In the genomic region with DNA sequence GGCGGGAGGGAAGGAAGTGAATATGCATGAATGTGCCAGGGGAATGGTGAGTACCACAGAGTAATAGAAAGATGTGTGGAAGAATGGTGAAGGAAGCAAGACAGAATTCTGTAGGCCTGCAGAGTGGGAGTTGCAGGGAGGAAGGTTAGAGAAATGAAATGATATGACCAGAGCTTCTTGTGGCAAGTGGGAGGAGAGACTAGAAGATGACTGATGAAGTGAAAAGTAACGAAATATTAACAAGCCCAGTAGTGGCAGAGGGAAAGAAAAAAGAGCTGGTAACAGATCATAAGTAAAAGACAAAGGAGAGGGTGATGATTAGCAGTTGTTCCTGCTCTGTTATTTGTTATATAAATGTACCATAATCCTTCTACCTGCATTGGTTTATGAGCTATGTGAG, we compare ENCODE assay signal across 13 cellular contexts. TPM values are rescaled to one million over a fixed set of nuclear protein-coding genes. Genes with fewer than 3 reads are reported as not detected.
DNase-seq lines count a peak whose midpoint lies in the region; FAIRE-seq and TF ChIP-seq lines count a peak whose summit lies in the region.
"Had no signal": no experiment of that assay in that cellular context is flagged by ENCODE, and none has a peak within 500 bp of the region (broad histone marks: within the 10 kb centered on the region; RNA-seq: fewer than 3 reads in every experiment).

No MANE protein-coding gene starts in this region.

- no peak overlapping the region for H3K27ac Mint-ChIP-seq in T-helper 2 cell treated with Interferon-gamma antibody and Interleukin-4, amounts not matched to agents 5 μg/mL and 100 μg/mL, for 36 hours
- peak overlapping the region in 4 of 5 experiments; percentile 93 to 98 (median 94) for H3K27ac Mint-ChIP-seq in brain

- no peak overlapping the region for H2BK120ac ChIP-seq in neuronal stem cell (ENCODE audit: low read depth, low read length)

- no peak overlapping the region for H2BK5ac ChIP-seq in neuronal stem cell (ENCODE audit: low read length)

- TF ChIP-seq CTCF in OCI-LY1 (IDR thresholded peaks at IDR 0.05; ENCODE audit: low read length) (no peak), brain (conservative IDR thresholded peaks at IDR 0.05) (no peak)

- no peak overlapping the region for H3K14ac ChIP-seq in neuronal stem cell (ENCODE audit: low read length)

- H4K20me1 ChIP-seq in OCI-LY1 (ENCODE audit: insufficient read depth, low read length) = no peaks in the 10 kb centered on the region

- no peaks in the 10 kb centered on the region for H3K9me3 Mint-ChIP-seq in T-helper 2 cell treated with Interferon-gamma antibody and Interleukin-4, amounts not matched to agents 5 μg/mL and 100 μg/mL, for 36 hours
- no peaks in the 10 kb centered on the region for H3K9me3 Mint-ChIP-seq in brain

- H3K27ac ChIP-seq in OCI-LY1 (ENCODE audit: low read depth, low read length, poor library complexity, severe bottlenecking) (peak overlapping the region; percentile 94), neuronal stem cell (replicated peaks; ENCODE audit: low read length) (no peak overlapping the region)

- no peak overlapping the region for H3K23ac ChIP-seq in neuronal stem cell (ENCODE audit: low read depth, low read length, poor library complexity)

- peaks cover 3% of the 10 kb centered on the region for H3K27me3 Mint-ChIP-seq in T-helper 2 cell treated with Interferon-gamma antibody and Interleukin-4, amounts not matched to agents 5 μg/mL and 100 μg/mL, for 36 hours (ENCODE audit: low read depth)
- peaks cover 15% of the 10 kb centered on the region for H3K27me3 Mint-ChIP-seq in brain

- H2AFZ ChIP-seq in OCI-LY1 (ENCODE audit: low read length) = no peak overlapping the region
- H2AFZ ChIP-seq in neuronal stem cell (ENCODE audit: low read length) = peak overlapping the region; percentile 89

- H3K4me1 ChIP-seq in OCI-LY1 (ENCODE audit: insufficient read depth, low read length, severe bottlenecking) (peaks cover 45% of the 10 kb centered on the region), neuronal stem cell (ENCODE audit: control insufficient read depth in 2 of 2, insufficient read depth in 1 of 2, low read depth in 1 of 2, low read length in 2 of 2) (peaks cover 2 to 11% of the 10 kb centered on the region in 2 donors)

- H3F3A ChIP-seq in OCI-LY1 (ENCODE audit: insufficient read depth, low read length) = no peaks in the 10 kb centered on the region

- H3K79me1 ChIP-seq in neuronal stem cell (ENCODE audit: low read depth, low read length) = no peaks in the 10 kb centered on the region

- no peak overlapping the region for H2AK5ac ChIP-seq in neuronal stem cell (ENCODE audit: low read depth, low read length)

- H3K4me3 Mint-ChIP-seq in T-helper 2 cell treated with Interferon-gamma antibody and Interleukin-4, amounts not matched to agents 5 μg/mL and 100 μg/mL, for 36 hours = peak overlapping the region; percentile 95
- peak overlapping the region; percentile 92 to 99 (median 98) for H3K4me3 Mint-ChIP-seq in brain

- no peak for FAIRE-seq in urothelium cell line (lab: Jason Lieb, UNC)

- no peak overlapping the region for H2BK12ac ChIP-seq in neuronal stem cell (ENCODE audit: low read length)

- peak overlapping the region; percentile 91; the same call in 1 of the 2 replicates for H3K4me2 ChIP-seq in OCI-LY1 (ENCODE audit: low read length)
- no peak overlapping the region for H3K4me2 ChIP-seq in neuronal stem cell (ENCODE audit: insufficient read depth, low read length, poor library complexity, severe bottlenecking)

- H3K36me3 Mint-ChIP-seq in T-helper 2 cell treated with Interferon-gamma antibody and Interleukin-4, amounts not matched to agents 5 μg/mL and 100 μg/mL, for 36 hours (ENCODE audit: low read depth) = no peaks in the 10 kb centered on the region
- no peaks in the 10 kb centered on the region for H3K36me3 Mint-ChIP-seq in brain

- H3K4ac ChIP-seq in neuronal stem cell (ENCODE audit: low read length) = no peak overlapping the region

- H3K4me1 Mint-ChIP-seq in T-helper 2 cell treated with Interferon-gamma antibody and Interleukin-4, amounts not matched to agents 5 μg/mL and 100 μg/mL, for 36 hours (ENCODE audit: low read depth) = peaks cover 36% of the 10 kb centered on the region
- H3K4me1 Mint-ChIP-seq in brain = peaks cover 44% of the 10 kb centered on the region

- H2BK15ac ChIP-seq in neuronal stem cell (ENCODE audit: low read length) = no peak overlapping the region

- WGBS in neuronal stem cell (ENCODE audit: extremely low coverage in 2 of 2, insufficient read length in 2 of 2, insufficient replicate concordance in 1 of 2), 2 donors = no CpG with 5 or more reads among the region's 2 CpGs

- H3K18ac ChIP-seq in neuronal stem cell (ENCODE audit: low read length) = no peak overlapping the region

- no peak overlapping the region; the same call in 1 of the 2 replicates for H3K9ac ChIP-seq in OCI-LY1 (ENCODE audit: low read length)
- no peak overlapping the region for H3K9ac ChIP-seq in neuronal stem cell (ENCODE audit: low read depth, low read length, poor library complexity)

- H3K9me2 ChIP-seq in OCI-LY1 (ENCODE audit: low read depth, low read length) = no peaks in the 10 kb centered on the region

- no peaks in the 10 kb centered on the region for H3K27me3 ChIP-seq in OCI-LY1 (ENCODE audit: insufficient read depth, low read length)
- no peaks in the 10 kb centered on the region for H3K27me3 ChIP-seq in neuronal stem cell (ENCODE audit: control insufficient read depth in 3 of 3, insufficient read depth in 3 of 3, low read depth in 1 of 3, low read length in 3 of 3)

- peak overlapping the region; percentile 90 for H3K4me3 ChIP-seq in OCI-LY1 (ENCODE audit: low read depth, low read length, poor library complexity, severe bottlenecking)
- H3K4me3 ChIP-seq in neuronal stem cell (ENCODE audit: low read length in 2 of 2) = no peak overlapping the region

- peaks cover 14% of the 10 kb centered on the region; the same call in 1 of the 2 replicates for H3K79me2 ChIP-seq in OCI-LY1 (ENCODE audit: insufficient read depth, low read length)

- H4K91ac ChIP-seq in neuronal stem cell (ENCODE audit: low read depth, low read length, poor library complexity) = no peak overlapping the region

- H3K9me3 ChIP-seq in OCI-LY1 (ENCODE audit: low read length) = no peaks in the 10 kb centered on the region
- no peaks in the 10 kb centered on the region for H3K9me3 ChIP-seq in neuronal stem cell (replicated peaks in 1 of 2; ENCODE audit: control insufficient read depth in 2 of 2, insufficient read depth in 1 of 2, low read depth in 1 of 2, low read length in 2 of 2)

- H3K36me3 ChIP-seq in OCI-LY1 (ENCODE audit: insufficient read depth, low read length) (no peaks in the 10 kb centered on the region), neuronal stem cell (replicated peaks in 1 of 2; ENCODE audit: control insufficient read depth in 2 of 2, insufficient read depth in 2 of 2, low read length in 2 of 2) (no peaks in the 10 kb centered on the region)

- H4K8ac ChIP-seq in neuronal stem cell (ENCODE audit: low read depth, low read length) = no peak overlapping the region

- no peak for DNase-seq in T-helper 2 cell treated with Interferon-gamma antibody and Interleukin-4, amounts not matched to agents 5 μg/mL and 100 μg/mL, for 36 hours (ENCODE audit: low spot score)
- DNase-seq in T-helper 2 cell = no peak
- DNase-seq in neuronal stem cell (ENCODE audit: low spot score) = no peak
- no peak for DNase-seq in DMS53 treated with DMSO at 0.1 percent for 48 hours (lab: John Stamatoyannopoulos, UW; ENCODE audit: unreplicated experiment)
- no peak for DNase-seq in ureter (ENCODE audit: low spot score)
- no peak for DNase-seq in urothelium cell line (ENCODE audit: low spot score)
- DNase-seq: DMS 273 treated with DMSO at 0.1 percent for 48 hours, left colon had no signal

RNA-seq across cellular contexts. Expression of gene ALKBH8, which starts 1.0 kb away (rescaled TPM):
- polyA plus RNA-seq in brain (ENCODE audit: insufficient read depth, low read depth, low replicate concordance) = 2.2 TPM
- polyA plus RNA-seq in neuronal stem cell (2013, experiment 1 of 2) = 3.5 TPM
- 3.8 TPM for polyA plus RNA-seq in neuronal stem cell (2013, experiment 2 of 2)
- total RNA-seq in ureter = 13.1 TPM

RNA-seq across cellular contexts. Expression of gene ELMOD1, which starts 24.4 kb away (rescaled TPM):
- 5.8 TPM for polyA plus RNA-seq in brain (ENCODE audit: insufficient read depth, low read depth, low replicate concordance)
- polyA plus RNA-seq in neuronal stem cell (2013, experiment 1 of 2) = 0.11 TPM
- 0.10 TPM for polyA plus RNA-seq in neuronal stem cell (2013, experiment 2 of 2)
- 0.39 TPM for total RNA-seq in ureter
- total RNA-seq: A172; omental fat pad; T-helper 2 cell treated with Interferon-gamma antibody and Interleukin-4, amounts not matched to agents 100 ng/mL and 5 ng/mL, for 36 hours had no signal
